ENCODE assay signal across 21 cellular contexts in genomic region chr4:10245761-10246160, GRCh38.
"Had no signal": no experiment of that assay in that cellular context is flagged by ENCODE, and none has a peak within 500 bp of the region (broad histone marks: within the 10 kb centered on the region; RNA-seq: fewer than 3 reads in every experiment).

No MANE protein-coding gene starts in this region.

- ATAC-seq: activated CD8-positive, alpha-beta T cell treated with anti-CD3 and anti-CD28 coated beads, Interleukin-2, amount 10 ng/mL, durations not matched to agents 7 days and 5 days; activated T-cell treated with anti-CD3 and anti-CD28 coated beads, Interleukin-2, amount 50 U/mL, for 72 hours; left ventricle myocardium superior; natural killer cell treated with Interleukin-12 subunit alpha and Interleukin-12 subunit beta and Interleukin-15 and Interleukin-18, amount 100 ng/mL, for 72 hours; stimulated activated naive B cell treated with anti-CD40 and anti-IgM and Interleukin-4, amounts not matched to agents 10 μg/mL and 1 μg/mL and 100 μg/mL, for 72 hours had no signal

- H3K27ac ChIP-seq: esophagus squamous epithelium, thyroid gland, vagina had no signal

- H3K4me3 Mint-ChIP-seq: activated B cell treated with CpG ODN at 0.5 μM for 24 hours; activated CD8-positive, alpha-beta T cell treated with anti-CD3 and anti-CD28 coated beads, Interleukin-2, amount 10 ng/mL, durations not matched to agents 7 days and 5 days; activated naive CD8-positive, alpha-beta T cell; activated T-cell treated with anti-CD3 and anti-CD28 coated beads, Interleukin-2, amount 50 U/mL, for 72 hours; natural killer cell treated with Interleukin-12 subunit alpha and Interleukin-12 subunit beta and Interleukin-15 and Interleukin-18, amount 100 ng/mL, for 72 hours; stimulated activated naive B cell treated with anti-CD40 and anti-IgM and Interleukin-4, amounts not matched to agents 10 μg/mL and 1 μg/mL and 100 μg/mL, for 72 hours had no signal

- H3K4me1 Mint-ChIP-seq: activated B cell treated with CpG ODN at 0.5 μM for 24 hours; stimulated activated naive B cell treated with anti-CD40 and anti-IgM and Interleukin-4, amounts not matched to agents 10 μg/mL and 1 μg/mL and 100 μg/mL, for 72 hours had no signal

- DNase-seq: activated B cell treated with CpG ODN at 0.5 μM for 24 hours; activated CD4-positive, alpha-beta T cell treated with anti-CD3 and anti-CD28 coated beads for 48 hours; activated CD8-positive, alpha-beta memory T cell treated with anti-CD3 and anti-CD28 coated beads, Interleukin-2, amount 50 U/mL, for 4 hours; activated CD8-positive, alpha-beta T cell treated with anti-CD3 and anti-CD28 coated beads, Interleukin-2, amount 10 ng/mL, durations not matched to agents 7 days and 5 days; activated gamma-delta T cell treated with Interleukin-2 at 50 U/mL for 16 hours; activated T-cell treated with anti-CD3 and anti-CD28 coated beads, Interleukin-2, amount 50 U/mL, for 72 hours; amniotic stem cell; esophagus squamous epithelium; hypothalamus; kidney glomerular epithelial cell; left ventricle myocardium superior; mesendoderm; posterior cingulate gyrus; retina; stimulated activated CD4-positive, alpha-beta T cell treated with anti-CD3 and anti-CD28 coated beads, Interleukin-4, amount 100 ng/mL, for 1 hour; stimulated activated naive B cell treated with anti-CD40 and anti-IgM and Interleukin-4, amounts not matched to agents 10 μg/mL and 1 μg/mL and 100 μg/mL, for 72 hours; T1000; thyroid gland had no signal

- H3K4me3 ChIP-seq: esophagus squamous epithelium, thyroid gland, vagina had no signal

- H3K9me3 ChIP-seq: esophagus squamous epithelium, thyroid gland, vagina had no signal

- H3K4me1 ChIP-seq: esophagus squamous epithelium, thyroid gland, vagina had no signal

- H3K9me3 Mint-ChIP-seq: activated B cell treated with CpG ODN at 0.5 μM for 24 hours; activated T-cell treated with anti-CD3 and anti-CD28 coated beads, Interleukin-2, amount 50 U/mL, for 72 hours; natural killer cell treated with Interleukin-12 subunit alpha and Interleukin-12 subunit beta and Interleukin-15 and Interleukin-18, amount 100 ng/mL, for 72 hours; stimulated activated naive B cell treated with anti-CD40 and anti-IgM and Interleukin-4, amounts not matched to agents 10 μg/mL and 1 μg/mL and 100 μg/mL, for 72 hours had no signal

- H3K36me3 ChIP-seq: esophagus squamous epithelium, thyroid gland, vagina had no signal

- H3K27ac Mint-ChIP-seq: activated B cell treated with CpG ODN at 0.5 μM for 24 hours; activated CD8-positive, alpha-beta T cell treated with anti-CD3 and anti-CD28 coated beads, Interleukin-2, amount 10 ng/mL, durations not matched to agents 7 days and 5 days; activated naive CD8-positive, alpha-beta T cell; activated T-cell treated with anti-CD3 and anti-CD28 coated beads, Interleukin-2, amount 50 U/mL, for 72 hours; natural killer cell treated with Interleukin-12 subunit alpha and Interleukin-12 subunit beta and Interleukin-15 and Interleukin-18, amount 100 ng/mL, for 72 hours; stimulated activated naive B cell treated with anti-CD40 and anti-IgM and Interleukin-4, amounts not matched to agents 10 μg/mL and 1 μg/mL and 100 μg/mL, for 72 hours had no signal

- H3K36me3 Mint-ChIP-seq: activated naive CD8-positive, alpha-beta T cell; natural killer cell treated with Interleukin-12 subunit alpha and Interleukin-12 subunit beta and Interleukin-15 and Interleukin-18, amount 100 ng/mL, for 72 hours; stimulated activated naive B cell treated with anti-CD40 and anti-IgM and Interleukin-4, amounts not matched to agents 10 μg/mL and 1 μg/mL and 100 μg/mL, for 72 hours had no signal

- H3K27me3 ChIP-seq: esophagus squamous epithelium, thyroid gland, vagina had no signal
